ENCODE assay signal across 22 cellular contexts in the genomic region with DNA sequence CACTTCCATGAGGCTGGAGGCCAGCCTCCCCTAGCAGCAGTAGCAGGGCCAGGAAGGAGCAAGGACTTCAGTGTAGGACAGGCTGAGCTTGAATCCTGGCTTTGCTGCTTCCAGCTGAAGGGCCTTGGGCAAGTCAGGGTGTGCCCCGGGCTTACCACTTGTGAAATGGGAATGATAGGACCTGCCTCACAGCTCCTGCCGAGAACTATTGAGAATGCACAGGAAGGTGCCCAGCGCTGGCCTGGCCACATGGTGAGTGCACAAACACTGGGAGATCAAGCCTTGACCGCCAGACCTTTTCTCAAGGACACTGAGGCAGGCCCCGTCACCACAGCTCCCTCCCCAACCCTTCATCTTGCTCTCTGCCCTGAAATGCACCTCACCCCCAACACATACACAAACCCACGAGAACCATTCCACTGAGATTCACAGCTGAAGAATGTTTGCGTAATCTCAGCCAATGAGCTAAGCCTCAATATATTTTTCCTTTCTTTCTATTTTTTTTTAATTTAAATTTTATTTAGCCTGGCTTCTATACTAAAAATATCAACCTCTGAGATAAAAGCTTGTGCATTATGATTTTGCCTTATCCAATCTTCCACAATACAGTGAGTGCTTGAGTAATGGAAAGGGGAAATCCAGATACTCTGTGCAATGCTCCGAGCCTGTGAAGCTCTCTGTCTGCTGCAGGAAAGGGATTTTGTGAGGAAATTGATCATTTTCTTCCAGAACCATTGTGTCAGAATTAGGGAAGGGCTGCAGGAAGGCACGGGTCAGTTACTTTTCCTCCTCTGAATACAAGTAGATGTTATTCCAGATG.
A peak's percentile ranks its signal among the peaks of the same experiment; 100 is the strongest.
DNase-seq lines count a peak whose midpoint lies in the region; ATAC-seq, FAIRE-seq and TF ChIP-seq lines count a peak whose summit lies in the region.
"Had no signal": no experiment of that assay in that cellular context is flagged by ENCODE, and none has a peak within 500 bp of the region (broad histone marks: within the 10 kb centered on the region; RNA-seq: fewer than 3 reads in every experiment).

No MANE protein-coding gene starts in this region.

- H3K27ac ChIP-seq in astrocyte (ENCODE audit: low read depth, low read length), result no peak overlapping the region
- H3K27ac ChIP-seq: cardiac muscle cell, hepatocyte, parathyroid adenoma, vagina had no signal

- no peak overlapping the region for H3K27ac Mint-ChIP-seq in astrocyte (ENCODE audit: unreplicated experiment)
- H3K27ac Mint-ChIP-seq: activated naive CD8-positive, alpha-beta T cell treated with anti-CD3 and anti-CD28 coated beads for 36 hours; naive thymus-derived CD4-positive, alpha-beta T cell had no signal

- no peak overlapping the region for H2AFZ ChIP-seq in astrocyte (ENCODE audit: low read depth, low read length)
- H2AFZ ChIP-seq: hepatocyte, parathyroid adenoma had no signal

- H3K4me3 ChIP-seq in astrocyte (ENCODE audit: insufficient read depth, low read depth, low read length) (no peak overlapping the region), fibroblast of pulmonary artery (replicated peaks; ENCODE audit: low read depth, low read length) (no peak overlapping the region), HAP-1 (no peak overlapping the region)
- H3K4me3 ChIP-seq: cardiac muscle cell, hepatocyte, vagina had no signal

- H3K9me3 ChIP-seq in astrocyte (ENCODE audit: insufficient read depth, low read depth, low read length) (no peaks in the 10 kb centered on the region), HAP-1 (no peaks in the 10 kb centered on the region; the same call in 1 of the 2 replicates)
- H3K9me3 ChIP-seq: SK-N-SH, vagina had no signal

- H3K79me2 ChIP-seq in astrocyte (ENCODE audit: insufficient read depth, low read length), result no peaks in the 10 kb centered on the region
- H3K79me2 ChIP-seq: hepatocyte, parathyroid adenoma had no signal

- no peaks in the 10 kb centered on the region for H3K9me3 Mint-ChIP-seq in astrocyte (ENCODE audit: unreplicated experiment)
- H3K9me3 Mint-ChIP-seq: activated naive CD8-positive, alpha-beta T cell treated with anti-CD3 and anti-CD28 coated beads for 36 hours had no signal

- H3K4me1 ChIP-seq in astrocyte (ENCODE audit: insufficient read depth, low read length) (no peaks in the 10 kb centered on the region), HAP-1 (peaks cover 15% of the 10 kb centered on the region)
- H3K4me1 ChIP-seq: parathyroid adenoma, vagina had no signal

- H4K20me1 ChIP-seq in astrocyte (ENCODE audit: insufficient read depth, low read length), result no peaks in the 10 kb centered on the region

- peaks cover 6% of the 10 kb centered on the region for H3K4me1 Mint-ChIP-seq in astrocyte (ENCODE audit: low read depth, unreplicated experiment)
- H3K4me1 Mint-ChIP-seq: activated naive CD8-positive, alpha-beta T cell treated with anti-CD3 and anti-CD28 coated beads for 36 hours; naive thymus-derived CD4-positive, alpha-beta T cell had no signal

- no peak overlapping the region for H3K9ac ChIP-seq in astrocyte (ENCODE audit: low read length)
- H3K9ac ChIP-seq: parathyroid adenoma, SK-N-SH had no signal

- H3K36me3 Mint-ChIP-seq in astrocyte (ENCODE audit: low read depth, unreplicated experiment), result no peaks in the 10 kb centered on the region
- H3K36me3 Mint-ChIP-seq: activated naive CD8-positive, alpha-beta T cell treated with anti-CD3 and anti-CD28 coated beads for 36 hours; naive thymus-derived CD4-positive, alpha-beta T cell had no signal

- TF ChIP-seq CTCF in astrocyte (IDR thresholded peaks at IDR 0.05; ENCODE audit: insufficient read depth, low read depth, low read length) (no peak), fibroblast of pulmonary artery (IDR thresholded peaks at IDR 0.05; ENCODE audit: low read length, missing control alignments) (no peak)

- DNase-seq in GM03348 (ENCODE audit: low spot score) (peak; percentile 64), astrocyte (ENCODE audit: low read depth) (peak; percentile 25), fibroblast of pulmonary artery (ENCODE audit: low read depth) (peak; percentile 52), renal cortical epithelial cell (ENCODE audit: low read depth) (peak; percentile 49), HAP-1 (ENCODE audit: low spot score in 2 of 2) (no peak)
- DNase-seq in effector CD8-positive, alpha-beta T cell (lab: John Stamatoyannopoulos, UW), result no peak
- DNase-seq: activated naive CD8-positive, alpha-beta T cell treated with anti-CD3 and anti-CD28 coated beads for 36 hours; effector CD4-positive, alpha-beta T cell; KG1; mammary epithelial cell; naive thymus-derived CD4-positive, alpha-beta T cell; NCI-H2029; small intestine; T1000 had no signal

- H3K27me3 ChIP-seq in astrocyte (ENCODE audit: insufficient read depth, low read length) (peaks cover 3% of the 10 kb centered on the region), HAP-1 (ENCODE audit: low read depth) (no peaks in the 10 kb centered on the region)
- H3K27me3 ChIP-seq: cardiac muscle cell, hepatocyte, vagina had no signal

- FAIRE-seq in astrocyte (lab: Jason Lieb, UNC), result peak; percentile 29
- FAIRE-seq: keratinocyte, small intestine had no signal

- no peak overlapping the region for H3K4me2 ChIP-seq in astrocyte (ENCODE audit: low read length)
- H3K4me2 ChIP-seq: hepatocyte, SK-N-SH had no signal

- in situ Hi-C loops in HAP-1 (cut with MboI; ENCODE audit: low sequenced_read_pairs), result no loop called here

- no peak overlapping the region for H3K4me3 Mint-ChIP-seq in astrocyte (ENCODE audit: unreplicated experiment)
- H3K4me3 Mint-ChIP-seq: activated naive CD8-positive, alpha-beta T cell treated with anti-CD3 and anti-CD28 coated beads for 36 hours; naive thymus-derived CD4-positive, alpha-beta T cell had no signal

- ATAC-seq in HG02571 (IDR thresholded peaks at IDR 0.05; ENCODE audit: unreplicated experiment), result no peak
- no peak for ATAC-seq in HG02852 (IDR thresholded peaks at IDR 0.05; ENCODE audit: unreplicated experiment)
- ATAC-seq: naive thymus-derived CD4-positive, alpha-beta T cell had no signal

- no peaks in the 10 kb centered on the region for H3K36me3 ChIP-seq in astrocyte (ENCODE audit: insufficient read depth, low read length)
- no peaks in the 10 kb centered on the region for H3K36me3 ChIP-seq in HAP-1 (replicated peaks)
- H3K36me3 ChIP-seq: cardiac muscle cell, vagina had no signal

- H3K27me3 Mint-ChIP-seq in astrocyte (ENCODE audit: low read depth, unreplicated experiment), result peaks cover 24% of the 10 kb centered on the region
- H3K27me3 Mint-ChIP-seq: activated naive CD8-positive, alpha-beta T cell treated with anti-CD3 and anti-CD28 coated beads for 36 hours had no signal

Comparison
In these comparisons a context has a peak if more than half of its experiments do, and no peak if none do; other contexts are left out.
1. DNase-seq: peak in GM03348 (single experiment), astrocyte (single experiment), fibroblast of pulmonary artery (single experiment) and renal cortical epithelial cell (single experiment); none in effector CD8-positive, alpha-beta T cell (single experiment) and HAP-1 (0 of 2).